In genomic region chr17:41775394-41776226, GRCh38 we compare ENCODE assay signal across 10 cellular contexts. TPM values are rescaled to one million over a fixed set of nuclear protein-coding genes. Genes with fewer than 3 reads are reported as not detected.
DNase-seq lines count a peak whose midpoint lies in the region; ATAC-seq, FAIRE-seq and TF ChIP-seq lines count a peak whose summit lies in the region.
"Had no signal": no experiment of that assay in that cellular context is flagged by ENCODE, and none has a peak within 500 bp of the region (broad histone marks: within the 10 kb centered on the region; RNA-seq: fewer than 3 reads in every experiment).

No MANE protein-coding gene starts in this region.

- no peak overlapping the region for H3K4me3 Mint-ChIP-seq in activated CD4-positive, alpha-beta T cell treated with anti-CD3 and anti-CD28 coated beads, Interleukin-2, amount 10 ng/mL, durations not matched to agents 7 days and 5 days
- H3K4me3 Mint-ChIP-seq: T-helper 2 cell treated with Interferon-gamma antibody and Interleukin-4, amounts not matched to agents 5 μg/mL and 100 μg/mL, for 36 hours had no signal

- TF ChIP-seq CTCF in upper lobe of right lung (IDR thresholded peaks at IDR 0.05) = no peak

- peak overlapping the region; percentile 69 for H3K27ac Mint-ChIP-seq in activated CD4-positive, alpha-beta T cell treated with anti-CD3 and anti-CD28 coated beads, Interleukin-2, amount 10 ng/mL, durations not matched to agents 7 days and 5 days
- H3K27ac Mint-ChIP-seq: T-helper 2 cell treated with Interferon-gamma antibody and Interleukin-4, amounts not matched to agents 5 μg/mL and 100 μg/mL, for 36 hours had no signal

- H3K9me3 ChIP-seq in mucosa of stomach (ENCODE audit: control insufficient read depth, low read length) = no peaks in the 10 kb centered on the region
- H3K9me3 ChIP-seq in upper lobe of right lung = no peaks in the 10 kb centered on the region

- no peaks in the 10 kb centered on the region for H3K4me1 Mint-ChIP-seq in activated CD4-positive, alpha-beta T cell treated with anti-CD3 and anti-CD28 coated beads, Interleukin-2, amount 10 ng/mL, durations not matched to agents 7 days and 5 days

- H3K36me3 ChIP-seq in mucosa of stomach (ENCODE audit: control insufficient read depth, insufficient read depth, low read length) = peaks cover 11% of the 10 kb centered on the region
- peaks cover 10% of the 10 kb centered on the region for H3K36me3 ChIP-seq in upper lobe of right lung

- H3K4me1 ChIP-seq in mucosa of stomach (ENCODE audit: control insufficient read depth, insufficient read depth, low read length) (peaks cover 73% of the 10 kb centered on the region), upper lobe of right lung (peaks cover 83% of the 10 kb centered on the region)

- H3K4me3 ChIP-seq in mucosa of stomach (ENCODE audit: low read length) (no peak overlapping the region), upper lobe of right lung (no peak overlapping the region)

- no peak for DNase-seq in activated CD4-positive, alpha-beta T cell treated with anti-CD3 and anti-CD28 coated beads, Interleukin-2, amount 10 ng/mL, durations not matched to agents 7 days and 5 days
- DNase-seq in activated CD4-positive, alpha-beta T cell treated with anti-CD3 and anti-CD28 coated beads, Interleukin-2, amount 50 U/mL, for 1 hour = no peak
- peak; percentile 62 to 74 for DNase-seq in frontal cortex (ENCODE audit: low spot score in 2 of 2)
- DNase-seq in upper lobe of right lung = no peak
- DNase-seq in erythroblast (lab: John Stamatoyannopoulos, UW) = no peak
- no peak for DNase-seq in DMS114 treated with DMSO at 0.1 percent for 48 hours (lab: John Stamatoyannopoulos, UW; ENCODE audit: unreplicated experiment)
- no peak for DNase-seq in 8988T
- DNase-seq: activated gamma-delta T cell had no signal

- H3K9me3 Mint-ChIP-seq in activated CD4-positive, alpha-beta T cell treated with anti-CD3 and anti-CD28 coated beads, Interleukin-2, amount 10 ng/mL, durations not matched to agents 7 days and 5 days = no peaks in the 10 kb centered on the region
- H3K9me3 Mint-ChIP-seq: T-helper 2 cell treated with Interferon-gamma antibody and Interleukin-4, amounts not matched to agents 5 μg/mL and 100 μg/mL, for 36 hours had no signal

- no peak for FAIRE-seq in frontal cortex (lab: Jason Lieb, UNC)

- no peaks in the 10 kb centered on the region for H3K27me3 Mint-ChIP-seq in activated CD4-positive, alpha-beta T cell treated with anti-CD3 and anti-CD28 coated beads, Interleukin-2, amount 10 ng/mL, durations not matched to agents 7 days and 5 days

- no peaks in the 10 kb centered on the region for H3K36me3 Mint-ChIP-seq in activated CD4-positive, alpha-beta T cell treated with anti-CD3 and anti-CD28 coated beads, Interleukin-2, amount 10 ng/mL, durations not matched to agents 7 days and 5 days (ENCODE audit: low read depth)

- CTCF ChIA-PET in activated CD4-positive, alpha-beta T cell treated with anti-CD3 and anti-CD28 coated beads, Interleukin-2, amount 10 ng/mL, durations not matched to agents 7 days and 5 days (lab: Charles Lee) = no interaction called here

- ATAC-seq in upper lobe of right lung = peak; percentile 1

- intact Hi-C loops in upper lobe of right lung (cut with DNase I) = no loop called here

- H3K27ac ChIP-seq in upper lobe of right lung = peak overlapping the region; percentile 82

- no peaks in the 10 kb centered on the region for H3K27me3 ChIP-seq in mucosa of stomach (ENCODE audit: control insufficient read depth, insufficient read depth, low read length)
- H3K27me3 ChIP-seq in upper lobe of right lung = no peaks in the 10 kb centered on the region

- TF ChIP-seq POLR2A in erythroblast (IDR thresholded peaks at IDR 0.05; ENCODE audit: low read length) = no peak

- H3K9ac ChIP-seq in mucosa of stomach (ENCODE audit: low read length) = peak overlapping the region; percentile 65

- POLR2A ChIA-PET in activated CD4-positive, alpha-beta T cell treated with anti-CD3 and anti-CD28 coated beads, Interleukin-2, amount 10 ng/mL, durations not matched to agents 7 days and 5 days (lab: Charles Lee) = no interaction called here

RNA-seq across cellular contexts. Expression of gene JUP, which starts 10.9 kb away (rescaled TPM):
- total RNA-seq in activated CD4-positive, alpha-beta T cell treated with anti-CD3 and anti-CD28 coated beads, Interleukin-2, amount 10 ng/mL, durations not matched to agents 7 days and 5 days = under 1 TPM; 0.77 to 0.99 TPM
- total RNA-seq in frontal cortex = 33.8 TPM
- total RNA-seq in upper lobe of right lung = 109 TPM

RNA-seq across cellular contexts. Expression of gene P3H4, which starts 36.1 kb away (rescaled TPM):
- 1 to 10 TPM; 1.2 to 2.4 TPM for total RNA-seq in activated CD4-positive, alpha-beta T cell treated with anti-CD3 and anti-CD28 coated beads, Interleukin-2, amount 10 ng/mL, durations not matched to agents 7 days and 5 days
- total RNA-seq in frontal cortex = 10.2 TPM
- total RNA-seq in upper lobe of right lung = 9.5 TPM

RNA-seq across cellular contexts. Expression of gene FKBP10, which starts 37.2 kb away (rescaled TPM):
- under 1 TPM in 1 of 2 experiments, not detected in 1; 0.44 TPM for total RNA-seq in activated CD4-positive, alpha-beta T cell treated with anti-CD3 and anti-CD28 coated beads, Interleukin-2, amount 10 ng/mL, durations not matched to agents 7 days and 5 days
- total RNA-seq in frontal cortex = 9.0 TPM
- 34.5 TPM for total RNA-seq in upper lobe of right lung

RNA-seq across cellular contexts. Expression of gene HAP1, which starts 41.2 kb away (rescaled TPM):
- total RNA-seq in activated CD4-positive, alpha-beta T cell treated with anti-CD3 and anti-CD28 coated beads, Interleukin-2, amount 10 ng/mL, durations not matched to agents 7 days and 5 days = under 1 TPM; 0.25 to 0.31 TPM
- under 0.01 TPM for total RNA-seq in frontal cortex
- 0.58 TPM for total RNA-seq in upper lobe of right lung

Comparison
In these comparisons a context has a peak if more than half of its experiments do, and no peak if none do; other contexts are left out.
1. DNase-seq: peak in frontal cortex (2 of 2); none in activated CD4-positive, alpha-beta T cell treated with anti-CD3 and anti-CD28 coated beads, Interleukin-2, amount 10 ng/mL, durations not matched to agents 7 days and 5 days (single experiment), activated CD4-positive, alpha-beta T cell treated with anti-CD3 and anti-CD28 coated beads, Interleukin-2, amount 50 U/mL, for 1 hour (single experiment), upper lobe of right lung (single experiment), erythroblast (0 of 2), DMS114 treated with DMSO at 0.1 percent for 48 hours (single experiment) and 8988T (single experiment).
2. RNA of gene JUP, which starts 10.9 kb away (total RNA-seq): 109 TPM in upper lobe of right lung (single experiment) and 33.8 TPM in frontal cortex (single experiment); 0.77 to 0.99 TPM in activated CD4-positive, alpha-beta T cell treated with anti-CD3 and anti-CD28 coated beads, Interleukin-2, amount 10 ng/mL, durations not matched to agents 7 days and 5 days; every median in the first group is over 10 times any median in the second.